In genomic region chr7:139284252-139284896, GRCh38 we compare ENCODE assay signal across 16 cellular contexts. TPM values are rescaled to one million over a fixed set of nuclear protein-coding genes. Genes with fewer than 3 reads are reported as not detected.
DNase-seq lines count a peak whose midpoint lies in the region; ATAC-seq and TF ChIP-seq lines count a peak whose summit lies in the region.
"Had no signal": no experiment of that assay in that cellular context is flagged by ENCODE, and none has a peak within 500 bp of the region (broad histone marks: within the 10 kb centered on the region; RNA-seq: fewer than 3 reads in every experiment).

No MANE protein-coding gene starts in this region.

- peaks cover 40% of the 10 kb centered on the region for H3K36me3 Mint-ChIP-seq in WTC11

- intact Hi-C loops in head of caudate nucleus (cut with DNase I), result no loop called here

- POLR2A ChIA-PET in WTC11 (lab: Charles Lee), result no interaction called here

- H3K4me1 Mint-ChIP-seq in WTC11, result no peaks in the 10 kb centered on the region
- H3K4me1 Mint-ChIP-seq: CD4-positive, alpha-beta memory T cell had no signal

- no peak for TF ChIP-seq CTCF in WTC11 (IDR thresholded peaks at IDR 0.05)

- H3K27ac Mint-ChIP-seq in WTC11, result no peak overlapping the region
- H3K27ac Mint-ChIP-seq: CD4-positive, alpha-beta memory T cell had no signal

- H3K9me3 Mint-ChIP-seq in WTC11, result no peaks in the 10 kb centered on the region
- H3K9me3 Mint-ChIP-seq: CD4-positive, alpha-beta memory T cell had no signal

- peak; percentile 5 for DNase-seq in NCI-H82 (lab: John Stamatoyannopoulos, UW)
- DNase-seq in NCI-H82 treated with DMSO at 0.1 percent for 48 hours (lab: John Stamatoyannopoulos, UW; ENCODE audit: unreplicated experiment), result no peak
- no peak for DNase-seq in WTC11 (ENCODE audit: low spot score)
- no peak for DNase-seq in head of caudate nucleus
- no peak for DNase-seq in SK-N-DZ (ENCODE audit: low spot score)
- DNase-seq in activated CD4-positive, alpha-beta T cell treated with anti-CD3 and anti-CD28 coated beads for 48 hours, result no peak
- DNase-seq in HCEC 1CT, result no peak
- DNase-seq: CD4-positive, alpha-beta memory T cell; DND-41; KBM-7; NCI-H1417 treated with DMSO at 0.1 percent for 48 hours; NCI-H1930; NCI-H2171; NCI-H446 treated with DMSO at 0.1 percent for 48 hours had no signal

- ATAC-seq in WTC11 (peak; percentile 58), esophagus mucosa (peak; percentile 25)
- ATAC-seq: Panc1 had no signal

- no peaks in the 10 kb centered on the region for H3K27me3 Mint-ChIP-seq in WTC11 (ENCODE audit: low read depth)
- H3K27me3 Mint-ChIP-seq: CD4-positive, alpha-beta memory T cell had no signal

- CTCF ChIA-PET in WTC11 (lab: Charles Lee), result interaction anchor here (1.0 to 1.5 kb wide), 3 partner anchors 36 to 209 kb away, joined by 4 to 5 read pairs (median 4); no protein-coding TSS in a partner anchor

- no peak overlapping the region for H3K4me3 Mint-ChIP-seq in WTC11
- H3K4me3 Mint-ChIP-seq: CD4-positive, alpha-beta memory T cell had no signal

TF ChIP-seq in WTC11, 78 proteins besides CTCF, POLR2A, EP300 and RAD21:
- TF ChIP-seq ZNF671 (CRISPR knock-in tag; IDR thresholded peaks at IDR 0.05) (no peak), IRF1 (CRISPR knock-in tag; IDR thresholded peaks at IDR 0.05) (no peak), PRRX2 (CRISPR knock-in tag; IDR thresholded peaks at IDR 0.05) (no peak), TP53 (CRISPR knock-in tag; IDR thresholded peaks at IDR 0.05) (no peak), ATF1 (CRISPR knock-in tag; IDR thresholded peaks at IDR 0.05) (no peak), ZNF416 (CRISPR knock-in tag; IDR thresholded peaks at IDR 0.05) (no peak), EMX1 (CRISPR knock-in tag; IDR thresholded peaks at IDR 0.05) (no peak), ELF4 (CRISPR knock-in tag; IDR thresholded peaks at IDR 0.05; ENCODE audit: low read depth) (no peak)
- TF ChIP-seq, protein P1, sequence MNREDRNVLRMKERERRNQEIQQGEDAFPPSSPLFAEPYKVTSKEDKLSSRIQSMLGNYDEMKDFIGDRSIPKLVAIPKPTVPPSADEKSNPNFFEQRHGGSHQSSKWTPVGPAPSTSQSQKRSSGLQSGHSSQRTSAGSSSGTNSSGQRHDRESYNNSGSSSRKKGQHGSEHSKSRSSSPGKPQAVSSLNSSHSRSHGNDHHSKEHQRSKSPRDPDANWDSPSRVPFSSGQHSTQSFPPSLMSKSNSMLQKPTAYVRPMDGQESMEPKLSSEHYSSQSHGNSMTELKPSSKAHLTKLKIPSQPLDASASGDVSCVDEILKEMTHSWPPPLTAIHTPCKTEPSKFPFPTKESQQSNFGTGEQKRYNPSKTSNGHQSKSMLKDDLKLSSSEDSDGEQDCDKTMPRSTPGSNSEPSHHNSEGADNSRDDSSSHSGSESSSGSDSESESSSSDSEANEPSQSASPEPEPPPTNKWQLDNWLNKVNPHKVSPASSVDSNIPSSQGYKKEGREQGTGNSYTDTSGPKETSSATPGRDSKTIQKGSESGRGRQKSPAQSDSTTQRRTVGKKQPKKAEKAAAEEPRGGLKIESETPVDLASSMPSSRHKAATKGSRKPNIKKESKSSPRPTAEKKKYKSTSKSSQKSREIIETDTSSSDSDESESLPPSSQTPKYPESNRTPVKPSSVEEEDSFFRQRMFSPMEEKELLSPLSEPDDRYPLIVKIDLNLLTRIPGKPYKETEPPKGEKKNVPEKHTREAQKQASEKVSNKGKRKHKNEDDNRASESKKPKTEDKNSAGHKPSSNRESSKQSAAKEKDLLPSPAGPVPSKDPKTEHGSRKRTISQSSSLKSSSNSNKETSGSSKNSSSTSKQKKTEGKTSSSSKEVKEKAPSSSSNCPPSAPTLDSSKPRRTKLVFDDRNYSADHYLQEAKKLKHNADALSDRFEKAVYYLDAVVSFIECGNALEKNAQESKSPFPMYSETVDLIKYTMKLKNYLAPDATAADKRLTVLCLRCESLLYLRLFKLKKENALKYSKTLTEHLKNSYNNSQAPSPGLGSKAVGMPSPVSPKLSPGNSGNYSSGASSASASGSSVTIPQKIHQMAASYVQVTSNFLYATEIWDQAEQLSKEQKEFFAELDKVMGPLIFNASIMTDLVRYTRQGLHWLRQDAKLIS (CRISPR knock-in tag; IDR thresholded peaks at IDR 0.05; ENCODE audit: borderline replicate concordance), result no peak

RNA-seq across cellular contexts. Expression of gene UBN2, which starts 53.3 kb away (rescaled TPM):
- 32.9 to 39.0 TPM (median 33.1 TPM) in 3 replicates for total RNA-seq in WTC11 (2021)
- total RNA-seq in esophagus mucosa, result 11.7 TPM
- polyA plus RNA-seq in SK-N-DZ (2014; cell fraction: cytosol; rRNA removed), result 4.8 and 6.7 TPM in 2 replicates
- polyA plus RNA-seq in SK-N-DZ (2014; cell fraction: nucleus; rRNA removed), result 7.2 and 11.3 TPM in 2 replicates

RNA-seq across cellular contexts. Expression of gene FMC1, which starts 56.8 kb away (rescaled TPM):
- 14.3 to 16.7 TPM (median 16.3 TPM) in 3 replicates for total RNA-seq in WTC11 (2021)
- total RNA-seq in esophagus mucosa, result 9.6 TPM
- 31.5 and 40.3 TPM in 2 replicates for polyA plus RNA-seq in SK-N-DZ (2014; cell fraction: cytosol; rRNA removed)
- polyA plus RNA-seq in SK-N-DZ (2014; cell fraction: nucleus; rRNA removed), result 16.0 and 22.3 TPM in 2 replicates
